ENCODE assay signal across 20 cellular contexts in genomic region chr2:217832987-217833386, GRCh38.
DNase-seq lines count a peak whose midpoint lies in the region; ATAC-seq and TF ChIP-seq lines count a peak whose summit lies in the region.
"Had no signal": no experiment of that assay in that cellular context is flagged by ENCODE, and none has a peak within 500 bp of the region (broad histone marks: within the 10 kb centered on the region; RNA-seq: fewer than 3 reads in every experiment).

No MANE protein-coding gene starts in this region.

- intact Hi-C loops in adrenal gland (cut with DNase I) (no loop called here), right cardiac atrium (cut with DNase I) (no loop called here), spleen (cut with DNase I; ENCODE audit: low total_unique reads) (no loop called here), Calu3 (cut with micrococcal nuclease; ENCODE audit: unreplicated experiment) (no loop called here), A673 (cut with micrococcal nuclease; ENCODE audit: unreplicated experiment) (no loop called here)

- no peaks in the 10 kb centered on the region for H3K27me3 ChIP-seq in adrenal gland
- H3K27me3 ChIP-seq in right cardiac atrium (ENCODE audit: control insufficient read depth, insufficient read depth): no peaks in the 10 kb centered on the region
- H3K27me3 ChIP-seq in spleen (replicated peaks in 1 of 7): no peaks in the 10 kb centered on the region
- H3K27me3 ChIP-seq in A673 (replicated peaks; ENCODE audit: insufficient read depth, low read depth, low read length, poor library complexity): no peaks in the 10 kb centered on the region
- H3K27me3 ChIP-seq: BLaER1 had no signal

- no peak for ATAC-seq in right cardiac atrium

- H3K4me1 ChIP-seq in adrenal gland (replicated peaks in 1 of 2) (peaks cover 21 to 62% of the 10 kb centered on the region in 2 donors), right cardiac atrium (ENCODE audit: control insufficient read depth, insufficient read depth, low read length) (peaks cover 48% of the 10 kb centered on the region), spleen (peaks cover 6 to 98% (median 38%) of the 10 kb centered on the region in 6 donors), A673 (ENCODE audit: insufficient read depth, low read length, poor library complexity, severe bottlenecking) (no peaks in the 10 kb centered on the region)

- TF ChIP-seq POLR2A in adrenal gland (IDR thresholded peaks at IDR 0.05) (no peak), spleen (IDR thresholded peaks at IDR 0.05) (no peak)

- H3K27ac ChIP-seq in adrenal gland (peak overlapping the region in 3 of 5 donors; percentile 64 to 91 (median 69)), right cardiac atrium (ENCODE audit: low read length) (peak overlapping the region; percentile 75), spleen (peak overlapping the region in 5 of 8 donors; percentile 16 to 72 (median 53)), A673 (ENCODE audit: low read depth, low read length, poor library complexity, severe bottlenecking) (no peak overlapping the region)
- H3K27ac ChIP-seq: BLaER1, PC-9 had no signal

- H3K4me3 ChIP-seq in adrenal gland: no peak overlapping the region
- no peak overlapping the region for H3K4me3 ChIP-seq in right cardiac atrium (ENCODE audit: low read length)
- no peak overlapping the region for H3K4me3 ChIP-seq in spleen
- no peak overlapping the region for H3K4me3 ChIP-seq in A673 (ENCODE audit: low read depth, low read length, poor library complexity, severe bottlenecking)
- H3K4me3 ChIP-seq: BLaER1, PC-9 had no signal

- TF ChIP-seq CTCF in adrenal gland (IDR thresholded peaks at IDR 0.05): no peak
- TF ChIP-seq CTCF in spleen (IDR thresholded peaks at IDR 0.05 in 8 of 11, conservative IDR thresholded peaks at IDR 0.05 in 3 of 11): no peak
- no peak for TF ChIP-seq CTCF in Calu3 (IDR thresholded peaks at IDR 0.05; ENCODE audit: unreplicated experiment)
- no peak for TF ChIP-seq CTCF in A673 (conservative IDR thresholded peaks at IDR 0.05; ENCODE audit: low read depth, low read length)

- H3K4me3 Mint-ChIP-seq in Calu3 (ENCODE audit: low read depth, unreplicated experiment): no peak overlapping the region
- H3K4me3 Mint-ChIP-seq: CD8-positive, alpha-beta memory T cell; HFFc6 had no signal

- CTCF ChIA-PET in Calu3 (lab: Charles Lee) (no interaction called here), A673 (lab: Charles Lee) (no interaction called here)

- POLR2A ChIA-PET in A673 (lab: Charles Lee; ENCODE audit: low non-redundant PET): no interaction called here

- WGBS in adrenal gland, 4 donors: 87 to 91% (median 89%) methylated on average over 15 of the region's 15 CpGs
- 93% methylated on average over 15 of the region's 15 CpGs for WGBS in right cardiac atrium
- 82 to 91% (median 86%) methylated on average over 15 of the region's 15 CpGs for WGBS in spleen, 5 donors

- no peaks in the 10 kb centered on the region for H3K4me1 Mint-ChIP-seq in Calu3 (ENCODE audit: low read depth, unreplicated experiment)
- H3K4me1 Mint-ChIP-seq: CD8-positive, alpha-beta memory T cell had no signal

- no peaks in the 10 kb centered on the region for H3K9me3 Mint-ChIP-seq in Calu3 (ENCODE audit: low read depth, unreplicated experiment)
- H3K9me3 Mint-ChIP-seq: CD8-positive, alpha-beta memory T cell; HFFc6 had no signal

- H3K27me3 Mint-ChIP-seq in Calu3 (ENCODE audit: unreplicated experiment): peaks cover 77% of the 10 kb centered on the region

- BruUV-seq in Calu3 (replicated peaks; lab: Mats Ljungman, UMichigan) (no TSS peak), A673 (replicated peaks; lab: Mats Ljungman, UMichigan) (no TSS peak)

- DNase-seq in NCI-H510A (lab: John Stamatoyannopoulos, UW): peak; percentile 27
- DNase-seq in NCI-H510A treated with DMSO at 0.1 percent for 48 hours (lab: John Stamatoyannopoulos, UW): no peak
- no peak for DNase-seq in adrenal gland
- DNase-seq in right cardiac atrium: peak in 1 of 3 donors; percentile 49
- DNase-seq in spleen: no peak
- DNase-seq in Calu3: no peak
- no peak for DNase-seq in activated naive CD4-positive, alpha-beta T cell (lab: John Stamatoyannopoulos, UW)
- DNase-seq in A673 (ENCODE audit: low spot score): no peak
- DNase-seq: 8988T; CD8-positive, alpha-beta memory T cell; GF-D8; HFFc6; KBM-7; MV-4-11; NCI-H1417; NCI-H1930; NCI-H2171; NCI-H446; PC-9 had no signal

- no peaks in the 10 kb centered on the region for H3K9me3 ChIP-seq in adrenal gland (replicated peaks in 1 of 3)
- no peaks in the 10 kb centered on the region for H3K9me3 ChIP-seq in right cardiac atrium (ENCODE audit: control insufficient read depth, low read length)
- no peaks in the 10 kb centered on the region for H3K9me3 ChIP-seq in spleen
- H3K9me3 ChIP-seq in A673 (ENCODE audit: low read depth, low read length, poor library complexity, severe bottlenecking): no peaks in the 10 kb centered on the region
- H3K9me3 ChIP-seq: BLaER1 had no signal

- H3K36me3 ChIP-seq in adrenal gland (replicated peaks in 1 of 2) (peaks cover 0 to 82% of the 10 kb centered on the region in 2 donors), spleen (peaks cover 0 to 85% (median 31%) of the 10 kb centered on the region in 6 donors), A673 (ENCODE audit: insufficient read depth, low read length, poor library complexity, severe bottlenecking) (peaks cover 28% of the 10 kb centered on the region)

- H3K27ac Mint-ChIP-seq in Calu3 (ENCODE audit: unreplicated experiment): no peak overlapping the region
- H3K27ac Mint-ChIP-seq: CD8-positive, alpha-beta memory T cell had no signal

- no peaks in the 10 kb centered on the region for H3K36me3 Mint-ChIP-seq in Calu3 (ENCODE audit: insufficient read depth, unreplicated experiment)
- H3K36me3 Mint-ChIP-seq: CD8-positive, alpha-beta memory T cell had no signal
